8 cellular contexts compared by ENCODE assay signal in genomic region chr18:11794195-11794594, GRCh38.
"Had no signal": no experiment of that assay in that cellular context is flagged by ENCODE, and none has a peak within 500 bp of the region (broad histone marks: within the 10 kb centered on the region; RNA-seq: fewer than 3 reads in every experiment).

No MANE protein-coding gene starts in this region.

- H3K9me3 ChIP-seq: HAP-1 had no signal

- DNase-seq: GM23248, GOT3, IMR-90, KBM-7 had no signal

- H3K9ac ChIP-seq: GM23248 had no signal

- ATAC-seq: HCT116 had no signal

- H3K36me3 ChIP-seq: HAP-1 had no signal

- FAIRE-seq: H54, HTR-8/SVneo had no signal

- H2AFZ ChIP-seq: GM23248 had no signal

- H3K27ac ChIP-seq: GM23248 had no signal

- H3K4me3 ChIP-seq: GM23248, HAP-1 had no signal
